9 cellular contexts compared by ENCODE assay signal in genomic region chr14:95260537-95261440, GRCh38. TPM values are rescaled to one million over a fixed set of nuclear protein-coding genes. Genes with fewer than 3 reads are reported as not detected.
DNase-seq lines count a peak whose midpoint lies in the region; ATAC-seq, FAIRE-seq and TF ChIP-seq lines count a peak whose summit lies in the region.
"Had no signal": no experiment of that assay in that cellular context is flagged by ENCODE, and none has a peak within 500 bp of the region (broad histone marks: within the 10 kb centered on the region; RNA-seq: fewer than 3 reads in every experiment).

No MANE protein-coding gene starts in this region.

- WGBS in prostate gland, result 81% methylated on average over 20 of the region's 20 CpGs

- ATAC-seq in naive thymus-derived CD8-positive, alpha-beta T cell, result no peak

- TF ChIP-seq CTCF in brain microvascular endothelial cell (IDR thresholded peaks at IDR 0.05; ENCODE audit: low read depth, low read length, missing control alignments), result no peak
- no peak for TF ChIP-seq CTCF in prostate gland (IDR thresholded peaks at IDR 0.05)

- H3K27ac Mint-ChIP-seq in naive thymus-derived CD8-positive, alpha-beta T cell, result no peak overlapping the region

- H3K9me3 Mint-ChIP-seq in naive thymus-derived CD8-positive, alpha-beta T cell, result no peaks in the 10 kb centered on the region

- H3K36me3 ChIP-seq in brain microvascular endothelial cell (replicated peaks), result no peaks in the 10 kb centered on the region
- H3K36me3 ChIP-seq in prostate gland, result no peaks in the 10 kb centered on the region

- peaks cover 6% of the 10 kb centered on the region for H3K4me1 ChIP-seq in prostate gland (replicated peaks)

- H3K4me1 Mint-ChIP-seq in naive thymus-derived CD8-positive, alpha-beta T cell, result peaks cover 0 to 11% (median 3%) of the 10 kb centered on the region in 4 donors

- peak; percentile 13 for FAIRE-seq in GM12891 (lab: Jason Lieb, UNC)

- peaks cover 0 to 4% (median 0%) of the 10 kb centered on the region in 5 donors for H3K27me3 Mint-ChIP-seq in naive thymus-derived CD8-positive, alpha-beta T cell

- H3K27me3 ChIP-seq in brain microvascular endothelial cell (replicated peaks) (no peaks in the 10 kb centered on the region), prostate gland (replicated peaks; ENCODE audit: insufficient read depth) (no peaks in the 10 kb centered on the region)

- POLR2A ChIA-PET in naive thymus-derived CD8-positive, alpha-beta T cell (lab: Charles Lee), result no interaction called here

- no peak overlapping the region for H3K4me3 ChIP-seq in brain microvascular endothelial cell (ENCODE audit: low read depth, low read length)
- H3K4me3 ChIP-seq in prostate gland, result no peak overlapping the region

- DNase-seq in GM12891 (ENCODE audit: insufficient read length, low spot score) (no peak), HT1080 (ENCODE audit: low read depth) (peak; percentile 77), brain microvascular endothelial cell (peak; percentile 85), prostate gland (ENCODE audit: low spot score) (no peak), NCI-H2196 treated with DMSO at 0.1 percent for 48 hours (lab: John Stamatoyannopoulos, UW; ENCODE audit: unreplicated experiment) (no peak), epidermal melanocyte (ENCODE audit: insufficient read length, low spot score) (no peak), KG1 (lab: John Stamatoyannopoulos, UW) (no peak)
- no peak for DNase-seq in naive thymus-derived CD8-positive, alpha-beta T cell
- DNase-seq: SK-N-SH had no signal

- TF ChIP-seq POLR2A in GM12891 (IDR thresholded peaks at IDR 0.05; ENCODE audit: low read depth, low read length) (no peak), prostate gland (IDR thresholded peaks at IDR 0.05) (no peak)

- in situ Hi-C loops in brain microvascular endothelial cell (cut with HindIII; ENCODE audit: low pct_ligation_motif_present, low sequenced_read_pairs), result no loop called here

- H3K9me3 ChIP-seq in prostate gland, result no peaks in the 10 kb centered on the region
- H3K9me3 ChIP-seq: SK-N-SH had no signal

- H3K4me3 Mint-ChIP-seq in naive thymus-derived CD8-positive, alpha-beta T cell, result no peak overlapping the region

- intact Hi-C loops in prostate gland (cut with DNase I), result no loop called here

- H3K27ac ChIP-seq in brain microvascular endothelial cell, result peak overlapping the region; percentile 78
- peak overlapping the region; percentile 18 to 46 for H3K27ac ChIP-seq in prostate gland

- H3K36me3 Mint-ChIP-seq in naive thymus-derived CD8-positive, alpha-beta T cell, result no peaks in the 10 kb centered on the region

TF ChIP-seq in GM12891, 5 proteins besides CTCF, POLR2A, EP300 and RAD21:
- TF ChIP-seq POU2F2 (IDR thresholded peaks at IDR 0.05; ENCODE audit: low read depth, low read length) (no peak), TAF1 (IDR thresholded peaks at IDR 0.05; ENCODE audit: low read depth, low read length) (no peak), POLR2AphosphoS5 (IDR thresholded peaks at IDR 0.05; ENCODE audit: low read depth, low read length) (no peak), PAX5 (IDR thresholded peaks at IDR 0.05; ENCODE audit: insufficient read depth, low read length, severe bottlenecking) (no peak), SPI1 (IDR thresholded peaks at IDR 0.05; ENCODE audit: low read depth, low read length) (no peak)

RNA-seq across cellular contexts. Expression of gene CLMN, which starts 58.9 kb away (rescaled TPM):
- polyA plus RNA-seq in GM12891 (2012; ENCODE audit: low read depth, missing spikeins), result 15.1 TPM
- total RNA-seq in HT1080 (2014; rRNA removed; shearing (Covaris generic)), result 3.8 and 4.2 TPM in 2 replicates
- polyA plus RNA-seq in HT1080 (2015; cell fraction: cytosol; rRNA removed), result 9.8 and 11.2 TPM in 2 replicates
- 28.9 and 37.3 TPM in 2 replicates for polyA plus RNA-seq in HT1080 (2015; cell fraction: nucleus; rRNA removed)
- total RNA-seq in prostate gland, result 10 to 100 TPM; 24.6 to 39.3 TPM
- 1 to 10 TPM; 2.0 to 2.2 TPM for total RNA-seq in naive thymus-derived CD8-positive, alpha-beta T cell
- polyA plus RNA-seq in naive thymus-derived CD8-positive, alpha-beta T cell, result under 1 TPM; 0.07 to 0.32 (median 0.18) TPM

Comparison
In these comparisons a context has a peak if more than half of its experiments do, and no peak if none do; other contexts are left out.
1. DNase-seq: peak in HT1080 (single experiment) and brain microvascular endothelial cell (single experiment); none in GM12891 (single experiment), prostate gland (single experiment), NCI-H2196 treated with DMSO at 0.1 percent for 48 hours (single experiment), epidermal melanocyte (single experiment), naive thymus-derived CD8-positive, alpha-beta T cell (0 of 10) and KG1 (single experiment).